ENCODE assay signal across 10 cellular contexts in genomic region chr14:71355324-71356201, GRCh38. TPM values are rescaled to one million over a fixed set of nuclear protein-coding genes. Genes with fewer than 3 reads are reported as not detected.
DNase-seq lines count a peak whose midpoint lies in the region; ATAC-seq and TF ChIP-seq lines count a peak whose summit lies in the region.
"Had no signal": no experiment of that assay in that cellular context is flagged by ENCODE, and none has a peak within 500 bp of the region (broad histone marks: within the 10 kb centered on the region; RNA-seq: fewer than 3 reads in every experiment).

No MANE protein-coding gene starts in this region.

- peak; percentile 93 for DNase-seq in AG10803 (ENCODE audit: low read depth)
- peak; percentile 85 for DNase-seq in choroid plexus epithelial cell (ENCODE audit: low read depth)
- DNase-seq in hippocampal formation (lab: John Stamatoyannopoulos, UW), result no peak
- no peak for DNase-seq in natural killer cell treated with Interleukin-12 subunit alpha and Interleukin-12 subunit beta and Interleukin-15 and Interleukin-18, amount 100 ng/mL, for 72 hours (ENCODE audit: low spot score)
- DNase-seq in activated CD4-positive, CD25-positive, alpha-beta regulatory T cell (lab: John Stamatoyannopoulos, UW), result no peak
- DNase-seq: naive thymus-derived CD8-positive, alpha-beta T cell had no signal

- H3K4me3 Mint-ChIP-seq in natural killer cell treated with Interleukin-12 subunit alpha and Interleukin-12 subunit beta and Interleukin-15 and Interleukin-18, amount 100 ng/mL, for 72 hours, result no peak overlapping the region

- peak; percentile 34 for ATAC-seq in HG02610 (IDR thresholded peaks at IDR 0.05; ENCODE audit: unreplicated experiment)
- ATAC-seq in natural killer cell treated with Interleukin-12 subunit alpha and Interleukin-12 subunit beta and Interleukin-15 and Interleukin-18, amount 100 ng/mL, for 72 hours, result no peak
- no peak for ATAC-seq in HG03175 (IDR thresholded peaks at IDR 0.05; ENCODE audit: unreplicated experiment)

- peak overlapping the region; percentile 23 for H3K9ac ChIP-seq in muscle layer of colon (ENCODE audit: low read length)
- H3K9ac ChIP-seq: KMS-11 had no signal

- H3K4me1 ChIP-seq in muscle layer of colon (ENCODE audit: insufficient read depth, low read length), result peaks cover 42% of the 10 kb centered on the region

- peaks cover 45 to 48% of the 10 kb centered on the region in 2 donors for H3K4me1 Mint-ChIP-seq in natural killer cell treated with Interleukin-12 subunit alpha and Interleukin-12 subunit beta and Interleukin-15 and Interleukin-18, amount 100 ng/mL, for 72 hours (ENCODE audit: low read depth in 2 of 2)

- TF ChIP-seq CTCF in AG10803 (conservative IDR thresholded peaks at IDR 0.05; ENCODE audit: low read length), result no peak
- no peak for TF ChIP-seq CTCF in choroid plexus epithelial cell (conservative IDR thresholded peaks at IDR 0.05; ENCODE audit: low read depth, low read length)

- H3K27me3 Mint-ChIP-seq in natural killer cell treated with Interleukin-12 subunit alpha and Interleukin-12 subunit beta and Interleukin-15 and Interleukin-18, amount 100 ng/mL, for 72 hours, result no peaks in the 10 kb centered on the region
- H3K27me3 Mint-ChIP-seq: naive thymus-derived CD8-positive, alpha-beta T cell had no signal

- H3K9me3 ChIP-seq in muscle layer of colon (ENCODE audit: low read length), result no peaks in the 10 kb centered on the region

- H3K36me3 Mint-ChIP-seq in natural killer cell treated with Interleukin-12 subunit alpha and Interleukin-12 subunit beta and Interleukin-15 and Interleukin-18, amount 100 ng/mL, for 72 hours, result peaks cover 20% of the 10 kb centered on the region

- peak overlapping the region in 1 of 2 donors; percentile 77 for H3K27ac Mint-ChIP-seq in natural killer cell treated with Interleukin-12 subunit alpha and Interleukin-12 subunit beta and Interleukin-15 and Interleukin-18, amount 100 ng/mL, for 72 hours

- peak overlapping the region; percentile 73 for H3K27ac ChIP-seq in muscle layer of colon (ENCODE audit: low read depth, low read length)
- H3K27ac ChIP-seq: KMS-11 had no signal

- H3K4me3 ChIP-seq in AG10803 (ENCODE audit: low read length), result no peak overlapping the region
- no peak overlapping the region for H3K4me3 ChIP-seq in choroid plexus epithelial cell (ENCODE audit: low read depth, low read length)
- peak overlapping the region in 1 of 2 donors; percentile 12 for H3K4me3 ChIP-seq in muscle layer of colon (ENCODE audit: low read depth in 1 of 2, low read length in 2 of 2)

- H3K27me3 ChIP-seq in muscle layer of colon (ENCODE audit: control insufficient read depth in 1 of 2, insufficient read depth in 2 of 2, low read length in 2 of 2), result no peaks in the 10 kb centered on the region

- H3K36me3 ChIP-seq in muscle layer of colon (ENCODE audit: insufficient read depth, low read length), result no peaks in the 10 kb centered on the region

- no peaks in the 10 kb centered on the region for H3K9me3 Mint-ChIP-seq in natural killer cell treated with Interleukin-12 subunit alpha and Interleukin-12 subunit beta and Interleukin-15 and Interleukin-18, amount 100 ng/mL, for 72 hours

RNA-seq across cellular contexts. Expression of gene SIPA1L1, which starts 35.3 kb away (rescaled TPM):
- 10 to 100 TPM; 54.6 to 69.5 TPM for total RNA-seq in natural killer cell treated with Interleukin-12 subunit alpha and Interleukin-12 subunit beta and Interleukin-15 and Interleukin-18, amount 100 ng/mL, for 72 hours

Comparison
In these comparisons a context has a peak if more than half of its experiments do, and no peak if none do; other contexts are left out.
1. DNase-seq: peak in AG10803 (single experiment) and choroid plexus epithelial cell (single experiment); none in hippocampal formation (0 of 2), natural killer cell treated with Interleukin-12 subunit alpha and Interleukin-12 subunit beta and Interleukin-15 and Interleukin-18, amount 100 ng/mL, for 72 hours (single experiment) and activated CD4-positive, CD25-positive, alpha-beta regulatory T cell (0 of 4).